In the genomic region with DNA sequence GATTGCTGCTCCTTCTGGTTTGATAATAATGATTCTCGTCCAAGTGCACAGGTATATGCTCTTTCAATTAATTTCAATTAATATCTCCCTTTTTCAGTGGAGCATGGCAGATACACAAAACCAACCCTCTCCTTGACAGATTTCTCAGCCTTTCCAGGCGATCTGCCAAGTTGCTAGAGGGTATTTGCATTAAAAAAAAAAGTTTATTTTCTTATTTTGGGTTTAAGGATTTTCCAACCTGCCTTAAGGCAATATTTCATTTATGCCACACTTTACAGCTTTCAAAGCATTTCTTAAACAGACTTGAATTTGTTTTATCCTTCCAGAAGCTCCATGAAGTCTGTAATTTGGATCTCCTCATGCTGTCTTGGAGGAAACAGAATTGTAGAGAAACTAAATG, we compare ENCODE assay signal across 9 cellular contexts.
A peak's percentile ranks its signal among the peaks of the same experiment; 100 is the strongest.
DNase-seq lines count a peak whose midpoint lies in the region; ATAC-seq and TF ChIP-seq lines count a peak whose summit lies in the region.
"Had no signal": no experiment of that assay in that cellular context is flagged by ENCODE, and none has a peak within 500 bp of the region (broad histone marks: within the 10 kb centered on the region; RNA-seq: fewer than 3 reads in every experiment).

No MANE protein-coding gene starts in this region.

- H3K9ac ChIP-seq in duodenal mucosa (ENCODE audit: low read depth in 1 of 2, low read length in 2 of 2) = peak overlapping the region; percentile 96 to 99

- H3K27ac ChIP-seq in duodenal mucosa (ENCODE audit: low read depth, low read length) = peak overlapping the region; percentile 98
- peak overlapping the region; percentile 98 for H3K27ac ChIP-seq in neutrophil

- DNase-seq in DMS 273 (lab: John Stamatoyannopoulos, UW; ENCODE audit: unreplicated experiment) = peak; percentile 76
- peak; percentile 28 for DNase-seq in NCI-H446 treated with DMSO at 0.1 percent for 48 hours (lab: John Stamatoyannopoulos, UW)
- DNase-seq in GF-D8 (lab: John Stamatoyannopoulos, UW) = no peak
- no peak for DNase-seq in NCI-H2196 treated with DMSO at 0.1 percent for 48 hours (lab: John Stamatoyannopoulos, UW; ENCODE audit: unreplicated experiment)
- DNase-seq in UCSD-AML1 (lab: John Stamatoyannopoulos, UW; ENCODE audit: unreplicated experiment) = no peak

- no peaks in the 10 kb centered on the region for H3K27me3 ChIP-seq in duodenal mucosa (ENCODE audit: control insufficient read depth in 1 of 2, insufficient read depth in 2 of 2, low read length in 2 of 2)
- no peaks in the 10 kb centered on the region for H3K27me3 ChIP-seq in neutrophil

- H3K4me3 ChIP-seq in duodenal mucosa (ENCODE audit: low read depth in 1 of 2, low read length in 2 of 2) (peak overlapping the region; percentile 82 to 84), neutrophil (ENCODE audit: low read depth in 1 of 2, low read length in 1 of 2) (peak overlapping the region; percentile 73 to 76)
- H3K4me3 ChIP-seq: mucosa of descending colon had no signal

- TF ChIP-seq CTCF in neutrophil (IDR thresholded peaks at IDR 0.05) = no peak

- H3K9me3 ChIP-seq in duodenal mucosa (ENCODE audit: control insufficient read depth in 1 of 2, low read length in 2 of 2) (no peaks in the 10 kb centered on the region), neutrophil (no peaks in the 10 kb centered on the region)
- H3K9me3 ChIP-seq: mucosa of descending colon had no signal

- H3K4me1 ChIP-seq in duodenal mucosa (ENCODE audit: control insufficient read depth in 1 of 2, insufficient read depth in 2 of 2, low read length in 2 of 2) = peaks cover 46 to 51% of the 10 kb centered on the region in 2 donors
- peaks cover 66 to 74% of the 10 kb centered on the region in 2 experiments for H3K4me1 ChIP-seq in neutrophil (ENCODE audit: control insufficient read depth in 1 of 2, insufficient read depth in 1 of 2, low read depth in 1 of 2, low read length in 1 of 2)

- no peak for ATAC-seq in HG02571 (IDR thresholded peaks at IDR 0.05; ENCODE audit: unreplicated experiment)

- H3K36me3 ChIP-seq in duodenal mucosa (ENCODE audit: control insufficient read depth in 1 of 2, insufficient read depth in 2 of 2, low read length in 2 of 2) (peaks cover 4 to 11% of the 10 kb centered on the region in 2 donors), neutrophil (no peaks in the 10 kb centered on the region)

Comparison
In these comparisons a context has a peak if more than half of its experiments do, and no peak if none do; other contexts are left out.
1. DNase-seq: peak in DMS 273 (single experiment) and NCI-H446 treated with DMSO at 0.1 percent for 48 hours (single experiment); none in GF-D8 (single experiment), NCI-H2196 treated with DMSO at 0.1 percent for 48 hours (single experiment) and UCSD-AML1 (single experiment).